11 cellular contexts compared by ENCODE assay signal in genomic region chr13:49497272-49497671, GRCh38. TPM values are rescaled to one million over a fixed set of nuclear protein-coding genes. Genes with fewer than 3 reads are reported as not detected.
DNase-seq lines count a peak whose midpoint lies in the region; ATAC-seq and TF ChIP-seq lines count a peak whose summit lies in the region.
"Had no signal": no experiment of that assay in that cellular context is flagged by ENCODE, and none has a peak within 500 bp of the region (broad histone marks: within the 10 kb centered on the region; RNA-seq: fewer than 3 reads in every experiment).

No MANE protein-coding gene starts in this region.

- H3F3A ChIP-seq in smooth muscle cell (ENCODE audit: low read depth), result peaks cover 33% of the 10 kb centered on the region

- no peak overlapping the region for H3K9ac ChIP-seq in duodenal mucosa (ENCODE audit: low read depth in 1 of 2, low read length in 2 of 2)
- H3K9ac ChIP-seq in smooth muscle cell (ENCODE audit: low read depth), result no peak overlapping the region

- H3K4me3 ChIP-seq in Peyer's patch (no peak overlapping the region), duodenal mucosa (ENCODE audit: low read depth in 1 of 2, low read length in 2 of 2) (no peak overlapping the region), smooth muscle cell (no peak overlapping the region)
- H3K4me3 ChIP-seq: hepatocyte had no signal

- peaks cover 45% of the 10 kb centered on the region for H3K36me3 Mint-ChIP-seq in T-helper 1 cell treated with Interleukin-12 subunit alpha and Interleukin-12 subunit beta and Interleukin-4 antibody, amounts not matched to agents 30 μg/mL and 1 μg/mL, for 36 hours (ENCODE audit: low read depth)

- no peak overlapping the region for H3K4me2 ChIP-seq in smooth muscle cell

- CTCF ChIA-PET in HEK293T (lab: Yijun Ruan, JAX), result no interaction called here

- H3K9me3 Mint-ChIP-seq in T-helper 1 cell treated with Interleukin-12 subunit alpha and Interleukin-12 subunit beta and Interleukin-4 antibody, amounts not matched to agents 30 μg/mL and 1 μg/mL, for 36 hours, result no peaks in the 10 kb centered on the region

- H3K4me1 Mint-ChIP-seq in T-helper 1 cell treated with Interleukin-12 subunit alpha and Interleukin-12 subunit beta and Interleukin-4 antibody, amounts not matched to agents 30 μg/mL and 1 μg/mL, for 36 hours (ENCODE audit: low read depth), result peaks cover 52% of the 10 kb centered on the region

- H4K20me1 ChIP-seq in smooth muscle cell (ENCODE audit: low read depth), result no peaks in the 10 kb centered on the region

- H3K27ac ChIP-seq in Peyer's patch (peak overlapping the region; percentile 63 to 99 (median 93)), duodenal mucosa (ENCODE audit: low read depth, low read length) (peak overlapping the region; percentile 50), smooth muscle cell (ENCODE audit: low read depth) (peak overlapping the region; percentile 81)

- POLR2A ChIA-PET in HEK293T (lab: Yijun Ruan, JAX), result no interaction called here

- no peak for ATAC-seq in GM21529 (IDR thresholded peaks at IDR 0.05; ENCODE audit: unreplicated experiment)
- ATAC-seq in GM18870 (IDR thresholded peaks at IDR 0.05; ENCODE audit: unreplicated experiment), result no peak

- TF ChIP-seq CTCF in Peyer's patch (IDR thresholded peaks at IDR 0.05), result no peak
- TF ChIP-seq CTCF in smooth muscle cell (IDR thresholded peaks at IDR 0.05; ENCODE audit: borderline replicate concordance, insufficient read depth, poor library complexity, severe bottlenecking), result no peak

- DNase-seq in T-helper 1 cell (no peak), Peyer's patch (no peak), smooth muscle cell (lab: John Stamatoyannopoulos, UW; ENCODE audit: unreplicated experiment) (no peak), HEK293T (ENCODE audit: extremely low spot score) (no peak)
- DNase-seq: 8988T had no signal

- WGBS in smooth muscle cell (ENCODE audit: low lambda C conversion rate), result 95% methylated on average over 5 of the region's 5 CpGs

- no peak for TF ChIP-seq POLR2A in Peyer's patch (IDR thresholded peaks at IDR 0.05)

- H3K9me3 ChIP-seq in Peyer's patch (no peaks in the 10 kb centered on the region), duodenal mucosa (ENCODE audit: control insufficient read depth in 1 of 2, low read length in 2 of 2) (no peaks in the 10 kb centered on the region), smooth muscle cell (replicated peaks; ENCODE audit: low read depth) (no peaks in the 10 kb centered on the region)
- H3K9me3 ChIP-seq: suprapubic skin had no signal

- H3K79me2 ChIP-seq in smooth muscle cell (ENCODE audit: low read depth), result no peaks in the 10 kb centered on the region
- H3K79me2 ChIP-seq: hepatocyte had no signal

- no peak overlapping the region for H2AFZ ChIP-seq in smooth muscle cell (ENCODE audit: low read depth)

- no peaks in the 10 kb centered on the region for H3K27me3 Mint-ChIP-seq in T-helper 1 cell treated with Interleukin-12 subunit alpha and Interleukin-12 subunit beta and Interleukin-4 antibody, amounts not matched to agents 30 μg/mL and 1 μg/mL, for 36 hours (ENCODE audit: low read depth)

- H3K27me3 ChIP-seq in Peyer's patch, result no peaks in the 10 kb centered on the region
- no peaks in the 10 kb centered on the region for H3K27me3 ChIP-seq in duodenal mucosa (ENCODE audit: control insufficient read depth in 1 of 2, insufficient read depth in 2 of 2, low read length in 2 of 2)
- H3K27me3 ChIP-seq in smooth muscle cell (ENCODE audit: low read depth), result no peaks in the 10 kb centered on the region
- H3K27me3 ChIP-seq: hepatocyte, suprapubic skin had no signal

- H3K36me3 ChIP-seq in Peyer's patch, result no peaks in the 10 kb centered on the region
- H3K36me3 ChIP-seq in duodenal mucosa (ENCODE audit: control insufficient read depth in 1 of 2, insufficient read depth in 2 of 2, low read length in 2 of 2), result peaks cover 0 to 10% of the 10 kb centered on the region in 2 donors
- H3K36me3 ChIP-seq in smooth muscle cell (ENCODE audit: low read depth), result no peaks in the 10 kb centered on the region
- H3K36me3 ChIP-seq: suprapubic skin had no signal

- peak overlapping the region; percentile 94 for H3K4me3 Mint-ChIP-seq in T-helper 1 cell treated with Interleukin-12 subunit alpha and Interleukin-12 subunit beta and Interleukin-4 antibody, amounts not matched to agents 30 μg/mL and 1 μg/mL, for 36 hours

- peak overlapping the region; percentile 99 for H3K27ac Mint-ChIP-seq in T-helper 1 cell treated with Interleukin-12 subunit alpha and Interleukin-12 subunit beta and Interleukin-4 antibody, amounts not matched to agents 30 μg/mL and 1 μg/mL, for 36 hours

- no peaks in the 10 kb centered on the region for H3K4me1 ChIP-seq in Peyer's patch
- peaks cover 18% of the 10 kb centered on the region in 2 donors for H3K4me1 ChIP-seq in duodenal mucosa (ENCODE audit: control insufficient read depth in 1 of 2, insufficient read depth in 2 of 2, low read length in 2 of 2)
- H3K4me1 ChIP-seq in smooth muscle cell (ENCODE audit: low read depth), result no peaks in the 10 kb centered on the region

TF ChIP-seq in HEK293T, 16 proteins besides CTCF, POLR2A, EP300 and RAD21:
- TF ChIP-seq ZNF384 (IDR thresholded peaks at IDR 0.05) (no peak), L3MBTL2 (conservative IDR thresholded peaks at IDR 0.05) (no peak), TARDBP (IDR thresholded peaks at IDR 0.05) (no peak), FOXM1 (IDR thresholded peaks at IDR 0.05; ENCODE audit: borderline replicate concordance) (no peak), ELF4 (IDR thresholded peaks at IDR 0.05) (no peak), PKNOX1 (IDR thresholded peaks at IDR 0.05) (no peak), ARNT (IDR thresholded peaks at IDR 0.05) (no peak), HDGF (IDR thresholded peaks at IDR 0.05; ENCODE audit: borderline replicate concordance) (no peak), FOXK2 (IDR thresholded peaks at IDR 0.05) (no peak), FOXA1 (IDR thresholded peaks at IDR 0.05) (no peak), BHLHE40 (IDR thresholded peaks at IDR 0.05; ENCODE audit: borderline replicate concordance) (no peak), SP1 (IDR thresholded peaks at IDR 0.05) (no peak), LEF1 (IDR thresholded peaks at IDR 0.05; ENCODE audit: borderline replicate concordance) (no peak), SUZ12 (IDR thresholded peaks at IDR 0.05) (no peak), NFRKB (IDR thresholded peaks at IDR 0.05) (no peak), CTBP1 (IDR thresholded peaks at IDR 0.05; ENCODE audit: borderline replicate concordance) (no peak)

RNA-seq across cellular contexts. Expression of gene PHF11, which starts 1.5 kb away (rescaled TPM):
- total RNA-seq in Peyer's patch (10 to 100 TPM; 26.1 to 61.9 (median 57.4) TPM), smooth muscle cell (25.9 and 30.3 TPM in 2 replicates)
- polyA plus RNA-seq in smooth muscle cell, result 21.0 and 22.9 TPM in 2 replicates

RNA-seq across cellular contexts. Expression of gene SETDB2, which starts 53.2 kb away (rescaled TPM):
- total RNA-seq in Peyer's patch (10 to 100 TPM in 1 of 4 donors, 1 to 10 TPM in 3; 5.4 to 20.6 (median 8.9) TPM), smooth muscle cell (4.9 and 8.5 TPM in 2 replicates)
- 3.5 and 4.5 TPM in 2 replicates for polyA plus RNA-seq in smooth muscle cell

RNA-seq across cellular contexts. Expression of gene CAB39L, which starts 53.4 kb away (rescaled TPM):
- total RNA-seq in Peyer's patch, result 10 to 100 TPM in 2 of 4 donors, 1 to 10 TPM in 2; 8.3 to 28.9 (median 11.6) TPM
- 13.8 and 19.7 TPM in 2 replicates for total RNA-seq in smooth muscle cell
- 10.1 and 13.2 TPM in 2 replicates for polyA plus RNA-seq in smooth muscle cell
